Comparison of ENCODE assay signal across 8 cellular contexts in the genomic region with DNA sequence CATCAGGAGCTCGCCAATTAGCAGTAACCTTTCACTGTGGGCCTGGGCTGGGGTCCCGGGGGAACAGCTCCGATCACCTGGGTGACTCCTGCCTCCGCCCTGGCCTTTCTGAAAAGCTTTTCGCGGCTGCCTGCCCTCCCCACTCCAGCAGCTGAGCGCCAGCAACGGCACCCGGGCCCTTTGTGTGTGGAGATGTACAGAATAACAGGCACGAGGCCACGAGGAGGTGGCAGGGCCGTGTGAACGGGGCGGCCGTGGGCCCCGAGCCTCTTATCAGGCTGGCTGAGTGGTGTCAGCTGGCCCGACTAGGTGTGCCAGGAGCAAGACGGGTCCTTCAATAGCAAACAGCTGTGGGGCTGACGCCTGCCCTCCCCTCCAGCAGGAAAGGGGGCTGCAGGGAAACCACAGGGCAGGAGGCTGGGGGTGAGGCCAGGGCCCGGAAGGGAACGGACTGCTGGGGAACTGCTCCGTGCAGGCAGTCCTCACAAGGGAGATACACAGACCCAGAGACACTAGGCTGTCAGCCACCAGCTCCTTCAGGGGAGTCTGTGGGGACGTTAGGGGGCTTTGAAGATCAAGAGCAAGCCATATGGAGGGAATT. TPM values are rescaled to one million over a fixed set of nuclear protein-coding genes. Genes with fewer than 3 reads are reported as not detected.
DNase-seq lines count a peak whose midpoint lies in the region; ATAC-seq lines count a peak whose summit lies in the region.

No MANE protein-coding gene starts in this region.

- H3K4me1 Mint-ChIP-seq in stimulated activated naive CD8-positive, alpha-beta T cell treated with anti-CD3 and anti-CD28 coated beads, Interleukin-15, Interleukin-2, amounts not matched to agents 100 ng/mL and 50 ng/mL, for 24 hours (ENCODE audit: low read depth), result peaks cover 88% of the 10 kb centered on the region

- no peaks in the 10 kb centered on the region for H3K36me3 Mint-ChIP-seq in stimulated activated naive CD8-positive, alpha-beta T cell treated with anti-CD3 and anti-CD28 coated beads, Interleukin-15, Interleukin-2, amounts not matched to agents 100 ng/mL and 50 ng/mL, for 24 hours (ENCODE audit: low read depth)

- no peaks in the 10 kb centered on the region for H3K9me3 Mint-ChIP-seq in stimulated activated naive CD8-positive, alpha-beta T cell treated with anti-CD3 and anti-CD28 coated beads, Interleukin-15, Interleukin-2, amounts not matched to agents 100 ng/mL and 50 ng/mL, for 24 hours

- intact Hi-C loops in Right ventricle myocardium inferior (cut with DNase I) (loop anchor here (5.0 kb wide), 1 partner anchor 54 kb away; no protein-coding TSS in a partner anchor), sciatic nerve (cut with DNase I) (no loop called here)

- no peaks in the 10 kb centered on the region for H3K27me3 Mint-ChIP-seq in stimulated activated naive CD8-positive, alpha-beta T cell treated with anti-CD3 and anti-CD28 coated beads, Interleukin-15, Interleukin-2, amounts not matched to agents 100 ng/mL and 50 ng/mL, for 24 hours

- DNase-seq in activated CD4-positive, alpha-beta T cell treated with anti-CD3 and anti-CD28 coated beads for 48 hours, result peak; percentile 54
- no peak for DNase-seq in activated CD4-positive, alpha-beta T cell treated with anti-CD3 and anti-CD28 coated beads, Interleukin-2, amount 50 U/mL, for 48 hours
- DNase-seq in NCI-H69 (lab: John Stamatoyannopoulos, UW) (peak; percentile 95), Right ventricle myocardium inferior (ENCODE audit: missing footprints) (peak; percentile 85), sciatic nerve (ENCODE audit: low spot score) (no peak)

- peak; percentile 84 for ATAC-seq in Right ventricle myocardium inferior
- ATAC-seq in GM21576 (IDR thresholded peaks at IDR 0.05; ENCODE audit: unreplicated experiment), result no peak
- no peak for ATAC-seq in sciatic nerve
- ATAC-seq in GM19324 (IDR thresholded peaks at IDR 0.05; ENCODE audit: low FRiP score, unreplicated experiment), result no peak

- H3K4me3 Mint-ChIP-seq in stimulated activated naive CD8-positive, alpha-beta T cell treated with anti-CD3 and anti-CD28 coated beads, Interleukin-15, Interleukin-2, amounts not matched to agents 100 ng/mL and 50 ng/mL, for 24 hours, result peak overlapping the region; percentile 68

- H3K27ac Mint-ChIP-seq in stimulated activated naive CD8-positive, alpha-beta T cell treated with anti-CD3 and anti-CD28 coated beads, Interleukin-15, Interleukin-2, amounts not matched to agents 100 ng/mL and 50 ng/mL, for 24 hours, result peak overlapping the region; percentile 92

RNA-seq across cellular contexts. Expression of a gene that starts 56.7 kb away (rescaled TPM):
- total RNA-seq in Right ventricle myocardium inferior (4.3 TPM), sciatic nerve (39.4 TPM)

Comparison
In these comparisons a context has a peak if more than half of its experiments do, and no peak if none do; other contexts are left out.
1. DNase-seq: peak in activated CD4-positive, alpha-beta T cell treated with anti-CD3 and anti-CD28 coated beads for 48 hours (single experiment), NCI-H69 (single experiment) and Right ventricle myocardium inferior (single experiment); none in activated CD4-positive, alpha-beta T cell treated with anti-CD3 and anti-CD28 coated beads, Interleukin-2, amount 50 U/mL, for 48 hours (0 of 2) and sciatic nerve (single experiment).